22 cellular contexts compared by ENCODE assay signal in genomic region chr10:77114181-77114821, GRCh38.
"Had no signal": no experiment of that assay in that cellular context is flagged by ENCODE, and none has a peak within 500 bp of the region (broad histone marks: within the 10 kb centered on the region; RNA-seq: fewer than 3 reads in every experiment).

No MANE protein-coding gene starts in this region.

- H3K9me3 Mint-ChIP-seq: activated T-helper 17 cell treated with anti-CD3 and anti-CD28 coated beads, Interleukin-2, amount 50 U/mL, for 72 hours; brain; natural killer cell; stimulated activated naive B cell treated with anti-CD40 and anti-IgM and Interleukin-4, amounts not matched to agents 10 μg/mL and 1 μg/mL and 100 μg/mL, for 72 hours; T-helper 1 cell treated with Interleukin-12 subunit alpha and Interleukin-12 subunit beta and Interleukin-4 antibody, amounts not matched to agents 30 μg/mL and 1 μg/mL, for 36 hours had no signal

- H3K4me3 Mint-ChIP-seq: activated CD4-positive, alpha-beta T cell treated with anti-CD3 and anti-CD28 coated beads for 36 hours; activated T-helper 17 cell treated with anti-CD3 and anti-CD28 coated beads, Interleukin-2, amount 50 U/mL, for 72 hours; brain; natural killer cell; stimulated activated naive B cell treated with anti-CD40 and anti-IgM and Interleukin-4, amounts not matched to agents 10 μg/mL and 1 μg/mL and 100 μg/mL, for 72 hours; T-helper 1 cell treated with Interleukin-12 subunit alpha and Interleukin-12 subunit beta and Interleukin-4 antibody, amounts not matched to agents 30 μg/mL and 1 μg/mL, for 36 hours had no signal

- H3K27ac ChIP-seq: dorsolateral prefrontal cortex, neutrophil, parathyroid adenoma, upper lobe of right lung had no signal

- H3K9me3 ChIP-seq: neutrophil, upper lobe of right lung had no signal

- H3K4me3 ChIP-seq: dorsolateral prefrontal cortex, lung, upper lobe of right lung had no signal

- H3K36me3 Mint-ChIP-seq: brain; natural killer cell; stimulated activated naive B cell treated with anti-CD40 and anti-IgM and Interleukin-4, amounts not matched to agents 10 μg/mL and 1 μg/mL and 100 μg/mL, for 72 hours had no signal

- DNase-seq: activated CD4-positive, alpha-beta T cell treated with anti-CD3 and anti-CD28 coated beads for 36 hours; activated CD4-positive, alpha-beta T cell treated with anti-CD3 and anti-CD28 coated beads, Interleukin-2, amount 50 U/mL, for 48 hours; activated naive CD4-positive, alpha-beta T cell; activated T-cell treated with anti-CD3 and anti-CD28 coated beads for 4 hours; anterior cingulate cortex; caudate nucleus; dorsolateral prefrontal cortex; foreskin melanocyte; glutamatergic neuron; hippocampal formation; kidney; natural killer cell; retina; stimulated activated naive B cell treated with anti-CD40 and anti-IgM and Interleukin-4, amounts not matched to agents 10 μg/mL and 1 μg/mL and 100 μg/mL, for 72 hours; upper lobe of right lung had no signal

- ATAC-seq: activated CD4-positive, alpha-beta T cell treated with anti-CD3 and anti-CD28 coated beads for 36 hours; activated T-helper 17 cell treated with anti-CD3 and anti-CD28 coated beads, Interleukin-2, amount 50 U/mL, for 72 hours; left lobe of liver; natural killer cell; stimulated activated naive B cell treated with anti-CD40 and anti-IgM and Interleukin-4, amounts not matched to agents 10 μg/mL and 1 μg/mL and 100 μg/mL, for 72 hours; upper lobe of right lung had no signal

- H3K4me1 ChIP-seq: parathyroid adenoma, upper lobe of right lung had no signal

- H3K27ac Mint-ChIP-seq: activated CD4-positive, alpha-beta T cell treated with anti-CD3 and anti-CD28 coated beads for 36 hours; activated T-helper 17 cell treated with anti-CD3 and anti-CD28 coated beads, Interleukin-2, amount 50 U/mL, for 72 hours; brain; natural killer cell; stimulated activated naive B cell treated with anti-CD40 and anti-IgM and Interleukin-4, amounts not matched to agents 10 μg/mL and 1 μg/mL and 100 μg/mL, for 72 hours; T-helper 1 cell treated with Interleukin-12 subunit alpha and Interleukin-12 subunit beta and Interleukin-4 antibody, amounts not matched to agents 30 μg/mL and 1 μg/mL, for 36 hours had no signal

- H3K9ac ChIP-seq: parathyroid adenoma had no signal

- FAIRE-seq: kidney had no signal

- H3K4me1 Mint-ChIP-seq: activated CD4-positive, alpha-beta T cell treated with anti-CD3 and anti-CD28 coated beads for 36 hours; activated T-helper 17 cell treated with anti-CD3 and anti-CD28 coated beads, Interleukin-2, amount 50 U/mL, for 72 hours; natural killer cell; stimulated activated naive B cell treated with anti-CD40 and anti-IgM and Interleukin-4, amounts not matched to agents 10 μg/mL and 1 μg/mL and 100 μg/mL, for 72 hours had no signal

- H3K36me3 ChIP-seq: neutrophil, upper lobe of right lung had no signal

- H2AFZ ChIP-seq: parathyroid adenoma had no signal

- H3K27me3 ChIP-seq: dorsolateral prefrontal cortex, upper lobe of right lung had no signal
